1 cellular context compared by ENCODE assay signal in the genomic region with DNA sequence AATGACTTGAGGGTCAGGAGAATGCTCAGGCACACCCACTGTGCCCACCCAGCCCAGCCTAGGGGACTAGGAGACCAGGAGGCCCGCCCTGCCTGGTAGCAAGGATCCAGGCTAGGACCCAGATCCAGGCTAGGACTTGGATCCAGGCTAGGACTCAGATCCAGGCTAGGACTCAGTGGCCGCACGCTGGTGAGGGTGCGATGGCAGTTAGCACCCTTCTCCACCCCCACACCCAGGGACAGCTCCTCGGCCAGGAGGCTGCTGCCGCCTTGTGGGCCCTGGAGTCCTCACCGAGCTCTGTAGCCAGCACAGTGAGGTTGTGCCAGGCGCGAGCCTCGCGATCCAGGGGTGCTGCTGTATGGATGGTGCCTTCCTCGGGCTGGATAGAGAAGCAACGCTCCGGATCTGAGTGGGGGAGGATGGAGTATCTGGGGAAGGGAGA.
TF ChIP-seq lines count a peak whose summit lies in the region.

No MANE protein-coding gene starts in this region.

TF ChIP-seq in HepG2, 621 proteins besides CTCF, POLR2A, EP300 and RAD21 (continued from another document and continues in another):
- peak; percentile 9; the same call in 1 of the 2 replicates for TF ChIP-seq RFX1 (IDR thresholded peaks at IDR 0.05)
- TF ChIP-seq ZNF558 (CRISPR knock-in tag; IDR thresholded peaks at IDR 0.05; ENCODE audit: borderline replicate concordance), result no peak
- TF ChIP-seq, protein P1, sequence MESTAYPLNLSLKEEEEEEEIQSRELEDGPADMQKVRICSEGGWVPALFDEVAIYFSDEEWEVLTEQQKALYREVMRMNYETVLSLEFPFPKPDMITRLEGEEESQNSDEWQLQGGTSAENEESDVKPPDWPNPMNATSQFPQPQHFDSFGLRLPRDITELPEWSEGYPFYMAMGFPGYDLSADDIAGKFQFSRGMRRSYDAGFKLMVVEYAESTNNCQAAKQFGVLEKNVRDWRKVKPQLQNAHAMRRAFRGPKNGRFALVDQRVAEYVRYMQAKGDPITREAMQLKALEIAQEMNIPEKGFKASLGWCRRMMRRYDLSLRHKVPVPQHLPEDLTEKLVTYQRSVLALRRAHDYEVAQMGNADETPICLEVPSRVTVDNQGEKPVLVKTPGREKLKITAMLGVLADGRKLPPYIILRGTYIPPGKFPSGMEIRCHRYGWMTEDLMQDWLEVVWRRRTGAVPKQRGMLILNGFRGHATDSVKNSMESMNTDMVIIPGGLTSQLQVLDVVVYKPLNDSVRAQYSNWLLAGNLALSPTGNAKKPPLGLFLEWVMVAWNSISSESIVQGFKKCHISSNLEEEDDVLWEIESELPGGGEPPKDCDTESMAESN (CRISPR knock-in tag; conservative IDR thresholded peaks at IDR 0.05), result 0 out of 2 replicates have a peak, but pooled peaks have one; percentile 30
- TF ChIP-seq, protein P2, sequence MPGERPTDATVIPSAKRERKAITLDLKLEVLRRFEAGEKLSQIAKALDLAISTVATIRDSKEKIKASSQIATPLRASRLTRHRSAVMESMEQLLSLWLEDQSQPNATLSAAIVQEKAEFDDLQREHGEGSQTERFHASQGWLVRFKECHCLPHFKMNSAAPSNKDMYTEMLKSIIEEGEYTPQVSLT (CRISPR knock-in tag; IDR thresholded peaks at IDR 0.05; ENCODE audit: borderline replicate concordance, low read depth), result no peak
- peak; percentile 48; the same call in 1 of the 2 replicates for TF ChIP-seq GPN1 (CRISPR knock-in tag; IDR thresholded peaks at IDR 0.05; ENCODE audit: borderline replicate concordance)
- TF ChIP-seq MAZ (IDR thresholded peaks at IDR 0.05; ENCODE audit: borderline replicate concordance, low read depth, low read length), result no peak
- TF ChIP-seq MAZ (CRISPR knock-in tag; IDR thresholded peaks at IDR 0.05; ENCODE audit: low read depth), result peak; percentile 53; the same call in 1 of the 2 replicates
- TF ChIP-seq, protein P3, sequence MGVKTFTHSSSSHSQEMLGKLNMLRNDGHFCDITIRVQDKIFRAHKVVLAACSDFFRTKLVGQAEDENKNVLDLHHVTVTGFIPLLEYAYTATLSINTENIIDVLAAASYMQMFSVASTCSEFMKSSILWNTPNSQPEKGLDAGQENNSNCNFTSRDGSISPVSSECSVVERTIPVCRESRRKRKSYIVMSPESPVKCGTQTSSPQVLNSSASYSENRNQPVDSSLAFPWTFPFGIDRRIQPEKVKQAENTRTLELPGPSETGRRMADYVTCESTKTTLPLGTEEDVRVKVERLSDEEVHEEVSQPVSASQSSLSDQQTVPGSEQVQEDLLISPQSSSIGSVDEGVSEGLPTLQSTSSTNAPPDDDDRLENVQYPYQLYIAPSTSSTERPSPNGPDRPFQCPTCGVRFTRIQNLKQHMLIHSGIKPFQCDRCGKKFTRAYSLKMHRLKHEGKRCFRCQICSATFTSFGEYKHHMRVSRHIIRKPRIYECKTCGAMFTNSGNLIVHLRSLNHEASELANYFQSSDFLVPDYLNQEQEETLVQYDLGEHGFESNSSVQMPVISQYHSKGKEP (CRISPR knock-in tag; IDR thresholded peaks at IDR 0.05), result 0 out of 2 replicates have a peak, but pooled peaks have one; percentile 21
- 0 out of 2 replicates have a peak, but pooled peaks have one; percentile 58 for TF ChIP-seq ZNF230 (CRISPR knock-in tag; IDR thresholded peaks at IDR 0.05)
- TF ChIP-seq KDM5B (CRISPR knock-in tag; IDR thresholded peaks at IDR 0.05; ENCODE audit: borderline replicate concordance), result no peak; the same call in 1 of the 2 replicates
- TF ChIP-seq BHLHE40 (IDR thresholded peaks at IDR 0.05; ENCODE audit: low read length), result no peak
- no peak for TF ChIP-seq FOXA1 (IDR thresholded peaks at IDR 0.05)
- TF ChIP-seq FOXA1 (CRISPR knock-in tag; IDR thresholded peaks at IDR 0.05), result 0 out of 2 replicates have a peak, but pooled peaks have one; percentile 21
- no peak for TF ChIP-seq ZNF777 (CRISPR knock-in tag; IDR thresholded peaks at IDR 0.05)
- TF ChIP-seq ZNF263 (CRISPR knock-in tag; IDR thresholded peaks at IDR 0.05), result 0 out of 2 replicates have a peak, but pooled peaks have one; percentile 56
- TF ChIP-seq ZNF768 (CRISPR knock-in tag; IDR thresholded peaks at IDR 0.05), result peak; percentile 63; the same call in 1 of the 2 replicates
- no peak for TF ChIP-seq KAT8 (CRISPR knock-in tag; IDR thresholded peaks at IDR 0.05)
- 0 out of 2 replicates have a peak, but pooled peaks have one; percentile 12 for TF ChIP-seq FOXA3 (CRISPR knock-in tag; IDR thresholded peaks at IDR 0.05)
- no peak for TF ChIP-seq HNRNPH1 (optimal IDR thresholded peaks at IDR 0.05; ENCODE audit: low read depth, low read length)
- TF ChIP-seq, protein P4, sequence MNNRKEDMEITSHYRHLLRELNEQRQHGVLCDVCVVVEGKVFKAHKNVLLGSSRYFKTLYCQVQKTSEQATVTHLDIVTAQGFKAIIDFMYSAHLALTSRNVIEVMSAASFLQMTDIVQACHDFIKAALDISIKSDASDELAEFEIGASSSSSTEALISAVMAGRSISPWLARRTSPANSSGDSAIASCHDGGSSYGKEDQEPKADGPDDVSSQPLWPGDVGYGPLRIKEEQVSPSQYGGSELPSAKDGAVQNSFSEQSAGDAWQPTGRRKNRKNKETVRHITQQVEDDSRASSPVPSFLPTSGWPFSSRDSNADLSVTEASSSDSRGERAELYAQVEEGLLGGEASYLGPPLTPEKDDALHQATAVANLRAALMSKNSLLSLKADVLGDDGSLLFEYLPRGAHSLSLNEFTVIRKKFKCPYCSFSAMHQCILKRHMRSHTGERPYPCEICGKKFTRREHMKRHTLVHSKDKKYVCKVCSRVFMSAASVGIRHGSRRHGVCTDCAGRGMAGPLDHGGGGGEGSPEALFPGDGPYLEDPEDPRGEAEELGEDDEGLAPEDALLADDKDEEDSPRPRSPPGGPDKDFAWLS (CRISPR knock-in tag; IDR thresholded peaks at IDR 0.05; ENCODE audit: borderline replicate concordance), result peak; percentile 83; the same call in 1 of the 2 replicates
- TF ChIP-seq SAP130 (CRISPR knock-in tag; IDR thresholded peaks at IDR 0.05; ENCODE audit: low read depth), result peak; percentile 51; the same call in 1 of the 2 replicates
- TF ChIP-seq STAG1 (CRISPR knock-in tag; IDR thresholded peaks at IDR 0.05), result peak; percentile 96
- TF ChIP-seq ATF7-NPFF (CRISPR knock-in tag; IDR thresholded peaks at IDR 0.05; ENCODE audit: low read depth), result no peak
- no peak for TF ChIP-seq SMAD1 (CRISPR knock-in tag; IDR thresholded peaks at IDR 0.05; ENCODE audit: borderline replicate concordance, low read depth)
- TF ChIP-seq TEAD3 (CRISPR knock-in tag; optimal IDR thresholded peaks at IDR 0.05; ENCODE audit: borderline replicate concordance), result peak; percentile 56
- no peak for TF ChIP-seq SMAD3 (CRISPR knock-in tag; IDR thresholded peaks at IDR 0.05)
- 0 out of 2 replicates have a peak, but pooled peaks have one; percentile 33 for TF ChIP-seq PCBP1 (IDR thresholded peaks at IDR 0.05; ENCODE audit: borderline replicate concordance, low read depth, low read length)
- no peak for TF ChIP-seq NFYC (CRISPR knock-in tag; IDR thresholded peaks at IDR 0.05)
- TF ChIP-seq ZNF317 (CRISPR knock-in tag; IDR thresholded peaks at IDR 0.05), result no peak
- TF ChIP-seq ZNF761 (CRISPR knock-in tag; conservative IDR thresholded peaks at IDR 0.05), result peak; percentile 21; the same call in 1 of the 2 replicates
- TF ChIP-seq ZNF674 (CRISPR knock-in tag; IDR thresholded peaks at IDR 0.05; ENCODE audit: low read depth), result 0 out of 2 replicates have a peak, but pooled peaks have one; percentile 36
- 0 out of 2 replicates have a peak, but pooled peaks have one; percentile 70 for TF ChIP-seq TBP (CRISPR knock-in tag; IDR thresholded peaks at IDR 0.05)
- no peak for TF ChIP-seq PTBP1 (IDR thresholded peaks at IDR 0.05; ENCODE audit: low read depth, low read length, poor library complexity, severe bottlenecking)
- peak; percentile 45; the same call in 1 of the 2 replicates for TF ChIP-seq SP5 (CRISPR knock-in tag; IDR thresholded peaks at IDR 0.05; ENCODE audit: borderline replicate concordance, low read depth)
- TF ChIP-seq NFRKB (IDR thresholded peaks at IDR 0.05), result no peak
- TF ChIP-seq, protein P5, sequence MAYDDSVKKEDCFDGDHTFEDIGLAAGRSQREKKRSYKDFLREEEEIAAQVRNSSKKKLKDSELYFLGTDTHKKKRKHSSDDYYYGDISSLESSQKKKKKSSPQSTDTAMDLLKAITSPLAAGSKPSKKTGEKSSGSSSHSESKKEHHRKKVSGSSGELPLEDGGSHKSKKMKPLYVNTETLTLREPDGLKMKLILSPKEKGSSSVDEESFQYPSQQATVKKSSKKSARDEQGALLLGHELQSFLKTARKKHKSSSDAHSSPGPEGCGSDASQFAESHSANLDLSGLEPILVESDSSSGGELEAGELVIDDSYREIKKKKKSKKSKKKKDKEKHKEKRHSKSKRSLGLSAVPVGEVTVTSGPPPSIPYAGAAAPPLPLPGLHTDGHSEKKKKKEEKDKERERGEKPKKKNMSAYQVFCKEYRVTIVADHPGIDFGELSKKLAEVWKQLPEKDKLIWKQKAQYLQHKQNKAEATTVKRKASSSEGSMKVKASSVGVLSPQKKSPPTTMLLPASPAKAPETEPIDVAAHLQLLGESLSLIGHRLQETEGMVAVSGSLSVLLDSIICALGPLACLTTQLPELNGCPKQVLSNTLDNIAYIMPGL (CRISPR knock-in tag; IDR thresholded peaks at IDR 0.05; ENCODE audit: borderline replicate concordance in 1 of 2, low read depth in 1 of 2), result peak; percentile 78 to 80; a peak in 3 of 4 replicates
- TF ChIP-seq ZNF788 (CRISPR knock-in tag; IDR thresholded peaks at IDR 0.05; ENCODE audit: borderline replicate concordance), result peak; percentile 78; the same call in 1 of the 2 replicates
- no peak for TF ChIP-seq HMGA1 (CRISPR knock-in tag; conservative IDR thresholded peaks at IDR 0.05)
- TF ChIP-seq, protein P6, sequence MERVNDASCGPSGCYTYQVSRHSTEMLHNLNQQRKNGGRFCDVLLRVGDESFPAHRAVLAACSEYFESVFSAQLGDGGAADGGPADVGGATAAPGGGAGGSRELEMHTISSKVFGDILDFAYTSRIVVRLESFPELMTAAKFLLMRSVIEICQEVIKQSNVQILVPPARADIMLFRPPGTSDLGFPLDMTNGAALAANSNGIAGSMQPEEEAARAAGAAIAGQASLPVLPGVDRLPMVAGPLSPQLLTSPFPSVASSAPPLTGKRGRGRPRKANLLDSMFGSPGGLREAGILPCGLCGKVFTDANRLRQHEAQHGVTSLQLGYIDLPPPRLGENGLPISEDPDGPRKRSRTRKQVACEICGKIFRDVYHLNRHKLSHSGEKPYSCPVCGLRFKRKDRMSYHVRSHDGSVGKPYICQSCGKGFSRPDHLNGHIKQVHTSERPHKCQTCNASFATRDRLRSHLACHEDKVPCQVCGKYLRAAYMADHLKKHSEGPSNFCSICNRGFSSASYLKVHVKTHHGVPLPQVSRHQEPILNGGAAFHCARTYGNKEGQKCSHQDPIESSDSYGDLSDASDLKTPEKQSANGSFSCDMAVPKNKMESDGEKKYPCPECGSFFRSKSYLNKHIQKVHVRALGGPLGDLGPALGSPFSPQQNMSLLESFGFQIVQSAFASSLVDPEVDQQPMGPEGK (CRISPR knock-in tag; IDR thresholded peaks at IDR 0.05), result peak; percentile 62
- peak; percentile 83; the same call in 1 of the 2 replicates for TF ChIP-seq ZNF766 (CRISPR knock-in tag; IDR thresholded peaks at IDR 0.05; ENCODE audit: borderline replicate concordance)
- TF ChIP-seq, protein P7, sequence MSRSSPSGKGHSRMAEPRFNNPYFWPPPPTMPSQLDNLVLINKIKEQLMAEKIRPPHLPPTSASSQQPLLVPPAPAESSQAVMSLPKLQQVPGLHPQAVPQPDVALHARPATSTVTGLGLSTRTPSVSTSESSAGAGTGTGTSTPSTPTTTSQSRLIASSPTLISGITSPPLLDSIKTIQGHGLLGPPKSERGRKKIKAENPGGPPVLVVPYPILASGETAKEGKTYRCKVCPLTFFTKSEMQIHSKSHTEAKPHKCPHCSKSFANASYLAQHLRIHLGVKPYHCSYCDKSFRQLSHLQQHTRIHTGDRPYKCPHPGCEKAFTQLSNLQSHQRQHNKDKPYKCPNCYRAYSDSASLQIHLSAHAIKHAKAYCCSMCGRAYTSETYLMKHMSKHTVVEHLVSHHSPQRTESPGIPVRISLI (CRISPR knock-in tag; IDR thresholded peaks at IDR 0.05; ENCODE audit: borderline replicate concordance), result 0 out of 2 replicates have a peak, but pooled peaks have one; percentile 12
- peak; percentile 78; the same call in 1 of the 2 replicates for TF ChIP-seq ZNF225 (CRISPR knock-in tag; IDR thresholded peaks at IDR 0.05)
- TF ChIP-seq, protein P8, sequence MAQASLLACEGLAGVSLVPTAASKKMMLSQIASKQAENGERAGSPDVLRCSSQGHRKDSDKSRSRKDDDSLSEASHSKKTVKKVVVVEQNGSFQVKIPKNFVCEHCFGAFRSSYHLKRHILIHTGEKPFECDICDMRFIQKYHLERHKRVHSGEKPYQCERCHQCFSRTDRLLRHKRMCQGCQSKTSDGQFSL (CRISPR knock-in tag; IDR thresholded peaks at IDR 0.05), result peak; percentile 94
- TF ChIP-seq RCOR2 (CRISPR knock-in tag; IDR thresholded peaks at IDR 0.05), result no peak
- TF ChIP-seq HNRNPLL (IDR thresholded peaks at IDR 0.05; ENCODE audit: low read depth, low read length, poor library complexity, severe bottlenecking), result peak; percentile 45
- TF ChIP-seq, protein P9, sequence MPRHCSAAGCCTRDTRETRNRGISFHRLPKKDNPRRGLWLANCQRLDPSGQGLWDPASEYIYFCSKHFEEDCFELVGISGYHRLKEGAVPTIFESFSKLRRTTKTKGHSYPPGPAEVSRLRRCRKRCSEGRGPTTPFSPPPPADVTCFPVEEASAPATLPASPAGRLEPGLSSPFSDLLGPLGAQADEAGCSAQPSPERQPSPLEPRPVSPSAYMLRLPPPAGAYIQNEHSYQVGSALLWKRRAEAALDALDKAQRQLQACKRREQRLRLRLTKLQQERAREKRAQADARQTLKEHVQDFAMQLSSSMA (CRISPR knock-in tag; IDR thresholded peaks at IDR 0.05), result no peak
- TF ChIP-seq HHEX (CRISPR knock-in tag; IDR thresholded peaks at IDR 0.05), result no peak
- TF ChIP-seq FOSL2 (CRISPR knock-in tag; IDR thresholded peaks at IDR 0.05), result peak; percentile 26; the same call in 1 of the 2 replicates
- peak; percentile 72; the same call in 1 of the 2 replicates for TF ChIP-seq ZNF251 (CRISPR knock-in tag; IDR thresholded peaks at IDR 0.05)
- TF ChIP-seq HDAC1 (CRISPR knock-in tag; IDR thresholded peaks at IDR 0.05), result no peak
